4 cellular contexts compared by ENCODE assay signal in the genomic region with DNA sequence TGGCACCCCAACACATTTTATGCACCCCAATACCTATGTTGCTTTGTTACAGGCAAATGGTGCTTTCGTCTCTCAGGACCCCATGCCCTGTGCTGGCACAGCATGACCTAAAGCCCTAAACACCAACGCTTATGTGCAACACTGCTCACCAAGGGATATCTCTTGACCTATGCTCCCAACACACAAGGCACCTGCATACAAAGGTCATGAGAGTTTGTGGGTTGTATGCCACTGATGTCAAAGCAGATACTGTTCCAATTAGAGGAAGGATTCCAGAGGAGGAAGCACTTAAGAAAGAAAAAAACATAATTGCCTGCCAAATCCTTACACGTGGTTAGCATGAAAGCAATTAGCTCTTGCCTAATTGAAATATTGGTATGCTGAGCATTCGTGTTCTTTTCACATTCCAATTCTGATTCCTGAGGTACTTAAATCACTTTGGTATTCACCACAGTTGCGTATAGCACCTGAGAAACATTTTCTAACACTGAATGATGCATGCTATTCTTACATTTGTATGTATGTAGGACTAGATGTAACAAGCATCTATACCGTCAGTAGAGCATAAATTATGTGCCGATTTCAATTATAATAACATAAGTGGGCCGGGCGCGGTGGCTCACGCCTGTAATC. TPM values are rescaled to one million over a fixed set of nuclear protein-coding genes. Genes with fewer than 3 reads are reported as not detected.
"Had no signal": no experiment of that assay in that cellular context is flagged by ENCODE, and none has a peak within 500 bp of the region (broad histone marks: within the 10 kb centered on the region; RNA-seq: fewer than 3 reads in every experiment).

No MANE protein-coding gene starts in this region.

RNA-seq across cellular contexts. Expression of a gene that starts 14.3 kb away (rescaled TPM):
- total RNA-seq: H4, H9, HT-29, IMR-90 had no signal
- polyA plus RNA-seq: IMR-90 had no signal
